Comparison of ENCODE assay signal across 18 cellular contexts in genomic region chr6:156336096-156336495, GRCh38.
DNase-seq lines count a peak whose midpoint lies in the region; ATAC-seq and TF ChIP-seq lines count a peak whose summit lies in the region.
"Had no signal": no experiment of that assay in that cellular context is flagged by ENCODE, and none has a peak within 500 bp of the region (broad histone marks: within the 10 kb centered on the region; RNA-seq: fewer than 3 reads in every experiment).

No MANE protein-coding gene starts in this region.

- H3K4me3 ChIP-seq in brain microvascular endothelial cell (ENCODE audit: low read depth, low read length) = no peak overlapping the region
- no peak overlapping the region for H3K4me3 ChIP-seq in colonic mucosa

- H3K4me1 ChIP-seq in colonic mucosa = no peaks in the 10 kb centered on the region

- TF ChIP-seq CTCF in brain microvascular endothelial cell (IDR thresholded peaks at IDR 0.05; ENCODE audit: low read depth, low read length, missing control alignments) = no peak
- no peak for TF ChIP-seq CTCF in colonic mucosa (IDR thresholded peaks at IDR 0.05)

- H3K27me3 ChIP-seq in brain microvascular endothelial cell (replicated peaks) = no peaks in the 10 kb centered on the region
- H3K27me3 ChIP-seq in colonic mucosa = no peaks in the 10 kb centered on the region

- no peaks in the 10 kb centered on the region for H3K36me3 ChIP-seq in brain microvascular endothelial cell (replicated peaks)
- H3K36me3 ChIP-seq in colonic mucosa = no peaks in the 10 kb centered on the region

- in situ Hi-C loops in brain microvascular endothelial cell (cut with HindIII; ENCODE audit: low pct_ligation_motif_present, low sequenced_read_pairs) = no loop called here

- peaks cover 20 to 22% of the 10 kb centered on the region in 2 donors for H3K9me3 Mint-ChIP-seq in activated naive CD4-positive, alpha-beta T cell treated with anti-CD3 and anti-CD28 coated beads, Interleukin-2, amount 50 U/mL, for 72 hours

- no peak overlapping the region for H3K27ac Mint-ChIP-seq in activated naive CD4-positive, alpha-beta T cell treated with anti-CD3 and anti-CD28 coated beads, Interleukin-2, amount 50 U/mL, for 72 hours
- H3K27ac Mint-ChIP-seq: activated CD4-positive, alpha-beta T cell treated with anti-CD3 and anti-CD28 coated beads, Interleukin-2, amount 10 ng/mL, durations not matched to agents 24 days and 14 days; CD4-positive, alpha-beta T cell; dendritic cell treated with granulocyte-macrophage colony-stimulating factor and Interleukin-4, amounts not matched to agents 40 ng/mL and 50 ng/mL, for 4 days had no signal

- peak; percentile 69 for DNase-seq in NCI-H748 (lab: John Stamatoyannopoulos, UW; ENCODE audit: unreplicated experiment)
- DNase-seq in NCI-H748 treated with DMSO at 0.1 percent for 48 hours (lab: John Stamatoyannopoulos, UW) = no peak
- DNase-seq in SK-N-DZ (ENCODE audit: low spot score) = peak; percentile 88
- DNase-seq in iPS-NIHi11 (ENCODE audit: low spot score) = peak; percentile 26
- DNase-seq in retina = peak; percentile 66
- DNase-seq in brain microvascular endothelial cell = no peak
- DNase-seq in activated naive CD4-positive, alpha-beta T cell treated with anti-CD3 and anti-CD28 coated beads, Interleukin-2, amount 50 U/mL, for 72 hours (ENCODE audit: low spot score in 2 of 2) = no peak
- no peak for DNase-seq in colonic mucosa
- DNase-seq: ACHN; activated CD4-positive, alpha-beta T cell treated with anti-CD3 and anti-CD28 coated beads, Interleukin-2, amount 10 ng/mL, durations not matched to agents 24 days and 14 days; activated effector memory CD4-positive, alpha-beta T cell treated with Interleukin-2 at 50 U/mL for 16 hours; CD4-positive, alpha-beta T cell; NCI-H2107; NCI-H526 treated with DMSO at 0.1 percent for 48 hours had no signal

- H3K9ac ChIP-seq in colonic mucosa (ENCODE audit: low read depth in 2 of 2, low read length in 2 of 2) = no peak overlapping the region
- H3K9ac ChIP-seq: KMS-11 had no signal

- peaks cover 20 to 25% of the 10 kb centered on the region in 2 donors for H3K36me3 Mint-ChIP-seq in activated naive CD4-positive, alpha-beta T cell treated with anti-CD3 and anti-CD28 coated beads, Interleukin-2, amount 50 U/mL, for 72 hours

- ATAC-seq in activated naive CD4-positive, alpha-beta T cell treated with anti-CD3 and anti-CD28 coated beads, Interleukin-2, amount 50 U/mL, for 72 hours = no peak
- ATAC-seq: left lobe of liver, Panc1 had no signal

- H3K27ac ChIP-seq in brain microvascular endothelial cell = no peak overlapping the region
- no peak overlapping the region for H3K27ac ChIP-seq in colonic mucosa
- H3K27ac ChIP-seq: KMS-11 had no signal

- H3K9me3 ChIP-seq in colonic mucosa = no peaks in the 10 kb centered on the region

- intact Hi-C loops in colonic mucosa (cut with DNase I) = no loop called here

Comparison
In these comparisons a context has a peak if more than half of its experiments do, and no peak if none do; other contexts are left out.
1. DNase-seq: peak in NCI-H748 (single experiment), SK-N-DZ (single experiment), iPS-NIHi11 (single experiment) and retina (single experiment); none in NCI-H748 treated with DMSO at 0.1 percent for 48 hours (single experiment), brain microvascular endothelial cell (single experiment), activated naive CD4-positive, alpha-beta T cell treated with anti-CD3 and anti-CD28 coated beads, Interleukin-2, amount 50 U/mL, for 72 hours (0 of 2) and colonic mucosa (single experiment).